In genomic region chr22:24398409-24398808, GRCh38 we compare ENCODE assay signal across 21 cellular contexts. TPM values are rescaled to one million over a fixed set of nuclear protein-coding genes. Genes with fewer than 3 reads are reported as not detected.
A peak's percentile ranks its signal among the peaks of the same experiment; 100 is the strongest.
DNase-seq lines count a peak whose midpoint lies in the region; ATAC-seq, FAIRE-seq and TF ChIP-seq lines count a peak whose summit lies in the region.
"Had no signal": no experiment of that assay in that cellular context is flagged by ENCODE, and none has a peak within 500 bp of the region (broad histone marks: within the 10 kb centered on the region; RNA-seq: fewer than 3 reads in every experiment).

No MANE protein-coding gene starts in this region.

- TF ChIP-seq CTCF in natural killer cell (IDR thresholded peaks at IDR 0.05) (no peak), astrocyte (IDR thresholded peaks at IDR 0.05; ENCODE audit: insufficient read depth, low read depth, low read length) (no peak), neural progenitor cell (IDR thresholded peaks at IDR 0.05) (no peak), brain microvascular endothelial cell (IDR thresholded peaks at IDR 0.05; ENCODE audit: low read depth, low read length, missing control alignments) (no peak)

- no peak for ATAC-seq in natural killer cell treated with Interleukin-12 subunit alpha and Interleukin-12 subunit beta and Interleukin-15 and Interleukin-18, amount 100 ng/mL, for 72 hours
- ATAC-seq in natural killer cell (no peak), GM21717 (IDR thresholded peaks at IDR 0.05; ENCODE audit: unreplicated experiment) (no peak)
- ATAC-seq: HCT116, pancreas had no signal

- H3K4me2 ChIP-seq in astrocyte (ENCODE audit: low read length) (no peak overlapping the region), neural progenitor cell (no peak overlapping the region)
- H3K4me2 ChIP-seq: KMS-11 had no signal

- H4K20me1 ChIP-seq in astrocyte (ENCODE audit: insufficient read depth, low read length) (peaks cover 13% of the 10 kb centered on the region), neural progenitor cell (ENCODE audit: low read depth) (no peaks in the 10 kb centered on the region)

- DNase-seq in natural killer cell treated with Interleukin-12 subunit alpha and Interleukin-12 subunit beta and Interleukin-15 and Interleukin-18, amount 100 ng/mL, for 72 hours (ENCODE audit: low spot score) = no peak
- DNase-seq in natural killer cell = no peak
- DNase-seq in NAMALWA (ENCODE audit: low spot score) = peak; percentile 34
- no peak for DNase-seq in astrocyte (ENCODE audit: low read depth)
- DNase-seq in NCI-H146 treated with DMSO at 0.1 percent for 48 hours (lab: John Stamatoyannopoulos, UW; ENCODE audit: unreplicated experiment) = no peak
- DNase-seq in neural progenitor cell (ENCODE audit: low spot score) = no peak
- DNase-seq in brain microvascular endothelial cell = no peak
- DNase-seq: activated CD4-positive, alpha-beta T cell treated with anti-CD3 and anti-CD28 coated beads for 48 hours; Caco-2; caudate nucleus; effector CD4-positive, alpha-beta T cell; glutamatergic neuron; NCI-H1105; pancreas; stimulated activated CD4-positive, alpha-beta T cell treated with anti-CD3 and anti-CD28 coated beads, Interleukin-4, amount 100 ng/mL, for 4 hours; T1000 had no signal

- no peaks in the 10 kb centered on the region for H3K27me3 Mint-ChIP-seq in natural killer cell treated with Interleukin-12 subunit alpha and Interleukin-12 subunit beta and Interleukin-15 and Interleukin-18, amount 100 ng/mL, for 72 hours
- H3K27me3 Mint-ChIP-seq in natural killer cell (ENCODE audit: low read depth in 2 of 2) = no peaks in the 10 kb centered on the region
- no peaks in the 10 kb centered on the region for H3K27me3 Mint-ChIP-seq in astrocyte (ENCODE audit: low read depth, unreplicated experiment)
- no peaks in the 10 kb centered on the region for H3K27me3 Mint-ChIP-seq in neural progenitor cell (ENCODE audit: insufficient read depth, low read depth)

- H3K79me2 ChIP-seq in astrocyte (ENCODE audit: insufficient read depth, low read length) (no peaks in the 10 kb centered on the region), neural progenitor cell (ENCODE audit: low read depth) (no peaks in the 10 kb centered on the region)

- no peaks in the 10 kb centered on the region for H3K9me3 Mint-ChIP-seq in natural killer cell treated with Interleukin-12 subunit alpha and Interleukin-12 subunit beta and Interleukin-15 and Interleukin-18, amount 100 ng/mL, for 72 hours
- H3K9me3 Mint-ChIP-seq in natural killer cell (no peaks in the 10 kb centered on the region), astrocyte (ENCODE audit: unreplicated experiment) (no peaks in the 10 kb centered on the region), neural progenitor cell (no peaks in the 10 kb centered on the region)

- peaks cover 15% of the 10 kb centered on the region for H3K4me1 ChIP-seq in astrocyte (ENCODE audit: insufficient read depth, low read length)
- no peaks in the 10 kb centered on the region for H3K4me1 ChIP-seq in neural progenitor cell
- H3K4me1 ChIP-seq: Caco-2 had no signal

- H3K4me3 Mint-ChIP-seq in natural killer cell treated with Interleukin-12 subunit alpha and Interleukin-12 subunit beta and Interleukin-15 and Interleukin-18, amount 100 ng/mL, for 72 hours = peak overlapping the region; percentile 53
- no peak overlapping the region for H3K4me3 Mint-ChIP-seq in natural killer cell
- H3K4me3 Mint-ChIP-seq in astrocyte (ENCODE audit: unreplicated experiment) = no peak overlapping the region
- no peak overlapping the region for H3K4me3 Mint-ChIP-seq in neural progenitor cell

- H3K9me3 ChIP-seq in astrocyte (ENCODE audit: insufficient read depth, low read depth, low read length) (no peaks in the 10 kb centered on the region), neural progenitor cell (ENCODE audit: low read depth) (no peaks in the 10 kb centered on the region)
- H3K9me3 ChIP-seq: Caco-2, esophagus muscularis mucosa, pancreas had no signal

- H3K27ac Mint-ChIP-seq in natural killer cell treated with Interleukin-12 subunit alpha and Interleukin-12 subunit beta and Interleukin-15 and Interleukin-18, amount 100 ng/mL, for 72 hours = peak overlapping the region; percentile 70 to 90
- H3K27ac Mint-ChIP-seq in natural killer cell (peak overlapping the region in 1 of 2 donors; percentile 64), astrocyte (ENCODE audit: unreplicated experiment) (peak overlapping the region; percentile 27), neural progenitor cell (no peak overlapping the region)

- H3K27ac ChIP-seq in astrocyte (ENCODE audit: low read depth, low read length) (no peak overlapping the region), neural progenitor cell (no peak overlapping the region), brain microvascular endothelial cell (no peak overlapping the region)
- H3K27ac ChIP-seq: esophagus muscularis mucosa, KMS-11, pancreas had no signal

- no peak for FAIRE-seq in astrocyte (lab: Jason Lieb, UNC)
- FAIRE-seq: G401.6, pancreas had no signal

- peaks cover 15% of the 10 kb centered on the region for H3K36me3 Mint-ChIP-seq in natural killer cell treated with Interleukin-12 subunit alpha and Interleukin-12 subunit beta and Interleukin-15 and Interleukin-18, amount 100 ng/mL, for 72 hours
- no peaks in the 10 kb centered on the region for H3K36me3 Mint-ChIP-seq in natural killer cell
- peaks cover 23% of the 10 kb centered on the region for H3K36me3 Mint-ChIP-seq in astrocyte (ENCODE audit: low read depth, unreplicated experiment)
- peaks cover 30% of the 10 kb centered on the region for H3K36me3 Mint-ChIP-seq in neural progenitor cell

- H3K36me3 ChIP-seq in astrocyte (ENCODE audit: insufficient read depth, low read length) (peaks cover 6% of the 10 kb centered on the region), neural progenitor cell (no peaks in the 10 kb centered on the region), brain microvascular endothelial cell (replicated peaks) (peaks cover 10% of the 10 kb centered on the region)

- intact Hi-C loops in natural killer cell (cut with micrococcal nuclease) = no loop called here

- H3K27me3 ChIP-seq in astrocyte (ENCODE audit: insufficient read depth, low read length) (no peaks in the 10 kb centered on the region), neural progenitor cell (no peaks in the 10 kb centered on the region), brain microvascular endothelial cell (replicated peaks) (no peaks in the 10 kb centered on the region)
- H3K27me3 ChIP-seq: esophagus muscularis mucosa, pancreas had no signal

- H3F3A ChIP-seq in neural progenitor cell (ENCODE audit: low read depth) = no peaks in the 10 kb centered on the region

- H2AFZ ChIP-seq in astrocyte (ENCODE audit: low read depth, low read length) = no peak overlapping the region
- no peak overlapping the region for H2AFZ ChIP-seq in neural progenitor cell (replicated peaks)

- no peak overlapping the region for H3K4me3 ChIP-seq in astrocyte (ENCODE audit: insufficient read depth, low read depth, low read length)
- no peak overlapping the region for H3K4me3 ChIP-seq in neural progenitor cell
- no peak overlapping the region for H3K4me3 ChIP-seq in brain microvascular endothelial cell (ENCODE audit: low read depth, low read length)
- H3K4me3 ChIP-seq: esophagus muscularis mucosa, pancreas had no signal

- H3K9ac ChIP-seq in astrocyte (ENCODE audit: low read length) = no peak overlapping the region
- H3K9ac ChIP-seq in neural progenitor cell = no peak overlapping the region
- H3K9ac ChIP-seq: KMS-11 had no signal

- H3K4me1 Mint-ChIP-seq in natural killer cell treated with Interleukin-12 subunit alpha and Interleukin-12 subunit beta and Interleukin-15 and Interleukin-18, amount 100 ng/mL, for 72 hours (ENCODE audit: low read depth in 2 of 2) = peaks cover 49 to 55% of the 10 kb centered on the region in 2 donors
- H3K4me1 Mint-ChIP-seq in natural killer cell = peaks cover 21 to 24% of the 10 kb centered on the region in 2 donors
- H3K4me1 Mint-ChIP-seq in astrocyte (ENCODE audit: low read depth, unreplicated experiment) = peaks cover 35% of the 10 kb centered on the region
- no peaks in the 10 kb centered on the region for H3K4me1 Mint-ChIP-seq in neural progenitor cell

- in situ Hi-C loops in brain microvascular endothelial cell (cut with HindIII; ENCODE audit: low pct_ligation_motif_present, low sequenced_read_pairs) = no loop called here

RNA-seq across cellular contexts. Expression of gene ADORA2A, which starts 29.0 kb away (rescaled TPM):
- total RNA-seq in natural killer cell treated with Interleukin-12 subunit alpha and Interleukin-12 subunit beta and Interleukin-15 and Interleukin-18, amount 100 ng/mL, for 72 hours = 10 to 100 TPM; 29.0 to 81.6 TPM
- total RNA-seq in natural killer cell (10 to 100 TPM; 11.0 to 15.0 (median 11.7) TPM), astrocyte (2.2 and 3.9 TPM in 2 replicates), neural progenitor cell (ENCODE audit: low replicate concordance) (0.51 and 5.8 TPM in 2 replicates)
